Comparison of ENCODE assay signal across 9 cellular contexts in genomic region chr13:99655351-99656091, GRCh38. TPM values are rescaled to one million over a fixed set of nuclear protein-coding genes. Genes with fewer than 3 reads are reported as not detected.
DNase-seq lines count a peak whose midpoint lies in the region; ATAC-seq and TF ChIP-seq lines count a peak whose summit lies in the region.
"Had no signal": no experiment of that assay in that cellular context is flagged by ENCODE, and none has a peak within 500 bp of the region (broad histone marks: within the 10 kb centered on the region; RNA-seq: fewer than 3 reads in every experiment).

No MANE protein-coding gene starts in this region.

- H3K27me3 ChIP-seq in CD8-positive, alpha-beta T cell (ENCODE audit: insufficient read depth, low read length) = no peaks in the 10 kb centered on the region
- H3K27me3 ChIP-seq in KMS-11 (ENCODE audit: insufficient read depth, low read depth) (no peaks in the 10 kb centered on the region), uterus (no peaks in the 10 kb centered on the region), left lung (peaks cover 4 to 25% of the 10 kb centered on the region in 2 donors)
- no peaks in the 10 kb centered on the region for H3K27me3 ChIP-seq in naive thymus-derived CD4-positive, alpha-beta T cell (ENCODE audit: control insufficient read depth in 2 of 2, insufficient read depth in 2 of 2, low read length in 2 of 2)

- no peaks in the 10 kb centered on the region for H3K79me2 ChIP-seq in KMS-11 (ENCODE audit: insufficient read depth, low read depth)

- POLR2A ChIA-PET in CD8-positive, alpha-beta T cell (lab: Charles Lee) = interaction anchor here (1.2 to 3.0 kb wide), 6 partner anchors 29 to 932 kb away, joined by 3 to 19 read pairs (median 8); partner anchors contain the start of genes CLYBL and GGACT
- POLR2A ChIA-PET in activated naive CD8-positive, alpha-beta T cell treated with anti-CD3 and anti-CD28 coated beads, Interleukin-2, amount 10 ng/mL, durations not matched to agents 7 days and 5 days (lab: Charles Lee) = interaction anchor here (0.6 to 1.5 kb wide), 2 partner anchors 44 to 433 kb away, joined by 3 to 4 read pairs; partner anchors contain the start of gene PCCA
- POLR2A ChIA-PET in naive thymus-derived CD4-positive, alpha-beta T cell (lab: Charles Lee) = interaction anchor here (0.6 to 3.8 kb wide), 9 partner anchors 22 to 1019 kb away, joined by 3 to 26 read pairs (median 4); partner anchors contain the start of genes CLYBL and TMTC4

- no peak for TF ChIP-seq POLR2A in uterus (IDR thresholded peaks at IDR 0.05)

- CTCF ChIA-PET in CD8-positive, alpha-beta T cell (lab: Charles Lee) = interaction anchor here (0.7 to 6.6 kb wide), 39 partner anchors 9 to 1489 kb away, joined by 3 to 119 read pairs (median 4); partner anchors contain the start of gene CLYBL
- CTCF ChIA-PET in naive thymus-derived CD4-positive, alpha-beta T cell (lab: Charles Lee) = interaction anchor here (0.6 to 6.2 kb wide), 20 partner anchors 9 to 1472 kb away, joined by 3 to 68 read pairs (median 6); no protein-coding TSS in a partner anchor

- H3K4me3 Mint-ChIP-seq in CD8-positive, alpha-beta T cell = peak overlapping the region; percentile 84
- peak overlapping the region; percentile 65 for H3K4me3 Mint-ChIP-seq in activated naive CD8-positive, alpha-beta T cell treated with anti-CD3 and anti-CD28 coated beads, Interleukin-2, amount 10 ng/mL, durations not matched to agents 7 days and 5 days
- peak overlapping the region in 7 of 10 donors; percentile 73 to 90 (median 79) for H3K4me3 Mint-ChIP-seq in naive thymus-derived CD4-positive, alpha-beta T cell

- H3K4me1 ChIP-seq in CD8-positive, alpha-beta T cell (ENCODE audit: insufficient read depth, low read length) = peaks cover 40% of the 10 kb centered on the region
- H3K4me1 ChIP-seq in KMS-11 (ENCODE audit: low read depth, poor library complexity, severe bottlenecking) (peaks cover 7% of the 10 kb centered on the region), uterus (no peaks in the 10 kb centered on the region), left lung (peaks cover 5 to 16% of the 10 kb centered on the region in 2 donors)
- peaks cover 39 to 40% of the 10 kb centered on the region in 2 donors for H3K4me1 ChIP-seq in naive thymus-derived CD4-positive, alpha-beta T cell (ENCODE audit: control insufficient read depth in 2 of 2, insufficient read depth in 2 of 2, low read length in 2 of 2)

- H2AFZ ChIP-seq in KMS-11 (ENCODE audit: low read depth) = peak overlapping the region; percentile 44; the same call in 1 of the 2 replicates

- no peak overlapping the region for H3K9ac ChIP-seq in KMS-11

- no peaks in the 10 kb centered on the region for H3K27me3 Mint-ChIP-seq in CD8-positive, alpha-beta T cell (ENCODE audit: low read depth)
- peaks cover 2% of the 10 kb centered on the region for H3K27me3 Mint-ChIP-seq in activated naive CD8-positive, alpha-beta T cell treated with anti-CD3 and anti-CD28 coated beads, Interleukin-2, amount 10 ng/mL, durations not matched to agents 7 days and 5 days
- peaks cover 0 to 25% (median 0%) of the 10 kb centered on the region in 5 donors for H3K27me3 Mint-ChIP-seq in naive thymus-derived CD4-positive, alpha-beta T cell

- no peaks in the 10 kb centered on the region for H3K36me3 Mint-ChIP-seq in CD8-positive, alpha-beta T cell
- H3K36me3 Mint-ChIP-seq in activated naive CD8-positive, alpha-beta T cell treated with anti-CD3 and anti-CD28 coated beads, Interleukin-2, amount 10 ng/mL, durations not matched to agents 7 days and 5 days = no peaks in the 10 kb centered on the region
- peaks cover 0 to 6% (median 5%) of the 10 kb centered on the region in 5 donors for H3K36me3 Mint-ChIP-seq in naive thymus-derived CD4-positive, alpha-beta T cell

- H3K4me1 Mint-ChIP-seq in CD8-positive, alpha-beta T cell (ENCODE audit: low read depth) = peaks cover 46% of the 10 kb centered on the region
- peaks cover 32% of the 10 kb centered on the region for H3K4me1 Mint-ChIP-seq in activated naive CD8-positive, alpha-beta T cell treated with anti-CD3 and anti-CD28 coated beads, Interleukin-2, amount 10 ng/mL, durations not matched to agents 7 days and 5 days
- peaks cover 14 to 51% (median 44%) of the 10 kb centered on the region in 7 donors for H3K4me1 Mint-ChIP-seq in naive thymus-derived CD4-positive, alpha-beta T cell

- no peak for TF ChIP-seq CTCF in CD8-positive, alpha-beta T cell (IDR thresholded peaks at IDR 0.05)
- no peak for TF ChIP-seq CTCF in KMS-11 (conservative IDR thresholded peaks at IDR 0.05; ENCODE audit: low read depth, low read length)
- TF ChIP-seq CTCF in uterus (IDR thresholded peaks at IDR 0.05) = no peak
- no peak for TF ChIP-seq CTCF in left lung (IDR thresholded peaks at IDR 0.05)

- H3K9me3 Mint-ChIP-seq in CD8-positive, alpha-beta T cell = no peaks in the 10 kb centered on the region
- H3K9me3 Mint-ChIP-seq in activated naive CD8-positive, alpha-beta T cell treated with anti-CD3 and anti-CD28 coated beads, Interleukin-2, amount 10 ng/mL, durations not matched to agents 7 days and 5 days = no peaks in the 10 kb centered on the region
- peaks cover 0 to 2% (median 0%) of the 10 kb centered on the region in 11 donors for H3K9me3 Mint-ChIP-seq in naive thymus-derived CD4-positive, alpha-beta T cell

- peak overlapping the region; percentile 36; the same call in 1 of the 2 replicates for H3K4me2 ChIP-seq in KMS-11

- no peaks in the 10 kb centered on the region for H3K9me3 ChIP-seq in CD8-positive, alpha-beta T cell (ENCODE audit: low read length)
- H3K9me3 ChIP-seq in naive thymus-derived CD4-positive, alpha-beta T cell (ENCODE audit: control insufficient read depth in 2 of 3, low read length in 3 of 3) = no peaks in the 10 kb centered on the region
- H3K9me3 ChIP-seq in uterus (no peaks in the 10 kb centered on the region), left lung (no peaks in the 10 kb centered on the region)

- peak overlapping the region; percentile 97 for H3K27ac Mint-ChIP-seq in CD8-positive, alpha-beta T cell
- peak overlapping the region; percentile 92 for H3K27ac Mint-ChIP-seq in activated naive CD8-positive, alpha-beta T cell treated with anti-CD3 and anti-CD28 coated beads, Interleukin-2, amount 10 ng/mL, durations not matched to agents 7 days and 5 days
- peak overlapping the region in 8 of 9 donors; percentile 75 to 95 (median 92) for H3K27ac Mint-ChIP-seq in naive thymus-derived CD4-positive, alpha-beta T cell

- no peak for ATAC-seq in CD8-positive, alpha-beta T cell
- ATAC-seq in activated naive CD8-positive, alpha-beta T cell treated with anti-CD3 and anti-CD28 coated beads, Interleukin-2, amount 10 ng/mL, durations not matched to agents 7 days and 5 days (ENCODE audit: low read depth) = no peak
- no peak for ATAC-seq in naive thymus-derived CD4-positive, alpha-beta T cell
- no peak for ATAC-seq in left lung

- no peaks in the 10 kb centered on the region for H4K20me1 ChIP-seq in KMS-11 (ENCODE audit: insufficient read depth)

- DNase-seq in CD8-positive, alpha-beta T cell = no peak
- DNase-seq in activated naive CD8-positive, alpha-beta T cell treated with anti-CD3 and anti-CD28 coated beads, Interleukin-2, amount 10 ng/mL, durations not matched to agents 7 days and 5 days = no peak
- DNase-seq in naive thymus-derived CD4-positive, alpha-beta T cell = no peak
- no peak for DNase-seq in uterus
- no peak for DNase-seq in NCI-H2081 (lab: John Stamatoyannopoulos, UW)
- no peak for DNase-seq in left lung
- no peak for DNase-seq in foreskin melanocyte

- intact Hi-C loops in CD8-positive, alpha-beta T cell (cut with DNase I, micrococcal nuclease) = loop anchor here (1.0 to 10.0 kb wide), 17 partner anchors 48 to 1472 kb away; partner anchors contain the start of genes CLYBL (in 2 of the 2), GGACT (in 2 of the 2), PCCA (in 1 of the 2) and TMTC4 (in 1 of the 2)
- intact Hi-C loops in naive thymus-derived CD4-positive, alpha-beta T cell (cut with micrococcal nuclease) = loop anchor here (1.0 to 5.0 kb wide), 22 partner anchors 49 to 1972 kb away; partner anchors contain the start of genes GGACT (in 2 of the 2), CLYBL (in 1 of the 2), PCCA (in 1 of the 2) and TMTC4 (in 1 of the 2)
- intact Hi-C loops in uterus (cut with DNase I; ENCODE audit: low total_unique reads) = loop anchor here (10.0 kb wide), 1 partner anchor 859 kb away; no protein-coding TSS in a partner anchor
- intact Hi-C loops in left lung (cut with DNase I) = loop anchor here in 1 of 2 donors (10.0 kb wide), 1 partner anchor 859 kb away; no protein-coding TSS in a partner anchor

- H3K27ac ChIP-seq in CD8-positive, alpha-beta T cell (ENCODE audit: low read depth, low read length) = no peak overlapping the region
- H3K27ac ChIP-seq in KMS-11 = no peak overlapping the region
- H3K27ac ChIP-seq in naive thymus-derived CD4-positive, alpha-beta T cell (ENCODE audit: low read depth, low read length) = no peak overlapping the region
- H3K27ac ChIP-seq in uterus = no peak overlapping the region
- no peak overlapping the region for H3K27ac ChIP-seq in left lung
- H3K27ac ChIP-seq: WERI-Rb-1 had no signal

- H3K36me3 ChIP-seq in CD8-positive, alpha-beta T cell (ENCODE audit: insufficient read depth, low read length) = no peaks in the 10 kb centered on the region
- H3K36me3 ChIP-seq in KMS-11 (ENCODE audit: insufficient read depth) = no peaks in the 10 kb centered on the region
- no peaks in the 10 kb centered on the region for H3K36me3 ChIP-seq in naive thymus-derived CD4-positive, alpha-beta T cell (ENCODE audit: control insufficient read depth in 2 of 3, insufficient read depth in 3 of 3, low read length in 3 of 3)
- H3K36me3 ChIP-seq in uterus = no peaks in the 10 kb centered on the region
- H3K36me3 ChIP-seq in left lung = no peaks in the 10 kb centered on the region
- H3K36me3 ChIP-seq: WERI-Rb-1 had no signal

- peak overlapping the region; percentile 32 for H3K4me3 ChIP-seq in CD8-positive, alpha-beta T cell (ENCODE audit: low read depth, low read length)
- H3K4me3 ChIP-seq in KMS-11 (IDR thresholded peaks at IDR 0.05; ENCODE audit: insufficient read depth, low read depth, low read length) = no peak overlapping the region
- H3K4me3 ChIP-seq in naive thymus-derived CD4-positive, alpha-beta T cell (ENCODE audit: low read length) = peak overlapping the region; percentile 47
- no peak overlapping the region for H3K4me3 ChIP-seq in uterus
- H3K4me3 ChIP-seq in left lung = no peak overlapping the region

RNA-seq across cellular contexts. Expression of gene CLYBL, which starts 49.0 kb away (rescaled TPM):
- total RNA-seq in CD8-positive, alpha-beta T cell = 1 to 10 TPM; 2.5 to 4.1 TPM
- total RNA-seq in activated naive CD8-positive, alpha-beta T cell treated with anti-CD3 and anti-CD28 coated beads, Interleukin-2, amount 10 ng/mL, durations not matched to agents 7 days and 5 days = 10 to 100 TPM in 1 of 2 experiments, 1 to 10 TPM in 1; 9.1 to 10.1 TPM
- total RNA-seq in naive thymus-derived CD4-positive, alpha-beta T cell = 10 to 100 TPM in 2 of 5 experiments, 1 to 10 TPM in 3; 5.6 to 13.0 (median 8.0) TPM
- polyA plus RNA-seq in naive thymus-derived CD4-positive, alpha-beta T cell = 10 to 100 TPM; 13.2 to 14.7 TPM
- 10 to 100 TPM in 1 of 4 donors, 1 to 10 TPM in 2, under 1 TPM in 1; 0.29 to 34.3 (median 7.2) TPM for total RNA-seq in uterus
- total RNA-seq in left lung = 1 to 10 TPM; 6.4 to 7.6 TPM

Comparison
In these comparisons a context has a peak if more than half of its experiments do, and no peak if none do; other contexts are left out.
1. H3K4me3 ChIP-seq: peak in CD8-positive, alpha-beta T cell (single experiment) and naive thymus-derived CD4-positive, alpha-beta T cell (single experiment); none in KMS-11 (single experiment), uterus (0 of 2) and left lung (0 of 2).
2. Peak in every context shown above with its lines, with median percentiles within 50 percentile points of each other: H3K27ac Mint-ChIP-seq and H3K4me3 Mint-ChIP-seq.